ENCODE assay signal across 12 cellular contexts in the genomic region with DNA sequence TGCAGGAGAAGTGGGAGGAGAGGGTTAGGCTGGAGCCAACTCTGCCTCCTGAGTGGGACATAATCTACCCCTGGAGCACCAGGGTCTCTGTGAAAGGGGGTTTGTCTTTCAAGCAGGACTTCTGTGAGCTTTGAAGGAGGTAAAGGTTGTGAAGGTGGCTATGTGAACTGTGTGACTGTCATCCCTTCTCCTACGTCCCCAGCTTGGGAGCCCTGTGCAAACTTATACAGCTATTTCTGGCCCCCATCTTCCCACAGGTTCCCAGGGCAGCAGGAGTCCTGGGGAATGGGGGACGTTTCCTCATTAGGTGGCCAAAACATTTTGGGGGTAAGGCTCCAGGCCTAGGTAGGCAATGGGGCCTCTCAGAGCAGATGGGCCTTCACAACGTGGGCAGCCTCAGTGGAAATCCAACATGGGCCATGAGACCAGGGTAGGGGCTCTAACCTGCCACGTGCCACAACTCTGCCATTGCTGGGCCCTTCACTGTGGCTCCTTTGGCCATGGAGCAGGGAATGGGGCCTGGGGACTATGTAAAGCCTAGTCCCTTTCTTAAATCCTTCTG. TPM values are rescaled to one million over a fixed set of nuclear protein-coding genes. Genes with fewer than 3 reads are reported as not detected.
DNase-seq lines count a peak whose midpoint lies in the region; ATAC-seq and TF ChIP-seq lines count a peak whose summit lies in the region.
"Had no signal": no experiment of that assay in that cellular context is flagged by ENCODE, and none has a peak within 500 bp of the region (broad histone marks: within the 10 kb centered on the region; RNA-seq: fewer than 3 reads in every experiment).

No MANE protein-coding gene starts in this region.

- H3K4me1 ChIP-seq in RWPE2 (ENCODE audit: insufficient read depth, poor library complexity, severe bottlenecking): no peaks in the 10 kb centered on the region

- no peak for ATAC-seq in CD4-positive, alpha-beta T cell (ENCODE audit: poor library complexity)
- ATAC-seq in RWPE2 (ENCODE audit: low read depth) (no peak), sciatic nerve (no peak), HG02852 (IDR thresholded peaks at IDR 0.05; ENCODE audit: unreplicated experiment) (no peak)
- ATAC-seq: stimulated activated naive B cell treated with anti-CD40 and anti-IgM and Interleukin-4, amounts not matched to agents 10 μg/mL and 1 μg/mL and 100 μg/mL, for 72 hours had no signal

- H3K36me3 ChIP-seq in RWPE2 (ENCODE audit: low read depth) (no peaks in the 10 kb centered on the region), H7 (replicated peaks; ENCODE audit: control insufficient read depth, insufficient read depth, low read length) (no peaks in the 10 kb centered on the region)

- H3K27ac Mint-ChIP-seq in CD4-positive, alpha-beta T cell: peak overlapping the region; percentile 72
- H3K27ac Mint-ChIP-seq: activated CD4-positive, alpha-beta T cell treated with anti-CD3 and anti-CD28 coated beads, Interleukin-2, amount 10 ng/mL, durations not matched to agents 7 days and 5 days; stimulated activated naive B cell treated with anti-CD40 and anti-IgM and Interleukin-4, amounts not matched to agents 10 μg/mL and 1 μg/mL and 100 μg/mL, for 72 hours had no signal

- no peaks in the 10 kb centered on the region for H3K9me3 ChIP-seq in CD4-positive, alpha-beta T cell (ENCODE audit: control insufficient read depth, low read length)
- H3K9me3 ChIP-seq in RWPE2 (ENCODE audit: severe bottlenecking): no peaks in the 10 kb centered on the region

- no peak overlapping the region for H3K27ac ChIP-seq in CD4-positive, alpha-beta T cell (ENCODE audit: low read depth, low read length)
- no peak overlapping the region for H3K27ac ChIP-seq in RWPE2 (ENCODE audit: poor library complexity, severe bottlenecking)

- POLR2A ChIA-PET in CD4-positive, alpha-beta T cell (lab: Charles Lee): no interaction called here

- peak overlapping the region; percentile 61 for H3K4me3 Mint-ChIP-seq in CD4-positive, alpha-beta T cell
- H3K4me3 Mint-ChIP-seq: activated CD4-positive, alpha-beta T cell treated with anti-CD3 and anti-CD28 coated beads, Interleukin-2, amount 10 ng/mL, durations not matched to agents 7 days and 5 days; stimulated activated naive B cell treated with anti-CD40 and anti-IgM and Interleukin-4, amounts not matched to agents 10 μg/mL and 1 μg/mL and 100 μg/mL, for 72 hours had no signal

- intact Hi-C loops in CD4-positive, alpha-beta T cell (cut with DNase I, micrococcal nuclease): loop anchor here in 1 of 2 experiments (10.0 kb wide), 1 partner anchor 1119 kb away; a partner anchor contains a TSS
- intact Hi-C loops in sciatic nerve (cut with DNase I): no loop called here

- H3K36me3 Mint-ChIP-seq in CD4-positive, alpha-beta T cell (ENCODE audit: low read depth): peaks cover 5% of the 10 kb centered on the region
- H3K36me3 Mint-ChIP-seq: stimulated activated naive B cell treated with anti-CD40 and anti-IgM and Interleukin-4, amounts not matched to agents 10 μg/mL and 1 μg/mL and 100 μg/mL, for 72 hours had no signal

- peak in 1 of 10 experiments; percentile 28 for DNase-seq in CD4-positive, alpha-beta T cell
- DNase-seq in RWPE2 (ENCODE audit: low spot score): peak; percentile 17
- peak; percentile 34 for DNase-seq in ecto neural progenitor cell (ENCODE audit: low spot score)
- peak; percentile 23 for DNase-seq in sciatic nerve (ENCODE audit: low spot score)
- DNase-seq in GM20000 (ENCODE audit: low spot score): no peak
- DNase-seq in H7: no peak
- DNase-seq: activated CD4-positive, alpha-beta T cell treated with anti-CD3 and anti-CD28 coated beads, Interleukin-2, amount 10 ng/mL, durations not matched to agents 7 days and 5 days; central memory CD4-positive, alpha-beta T cell; DMS79 treated with DMSO at 0.1 percent for 48 hours; foreskin fibroblast; stimulated activated naive B cell treated with anti-CD40 and anti-IgM and Interleukin-4, amounts not matched to agents 10 μg/mL and 1 μg/mL and 100 μg/mL, for 72 hours had no signal

- H3K27me3 Mint-ChIP-seq in CD4-positive, alpha-beta T cell: peaks cover 6% of the 10 kb centered on the region

- no peak for TF ChIP-seq CTCF in CD4-positive, alpha-beta T cell (IDR thresholded peaks at IDR 0.05)
- TF ChIP-seq CTCF in RWPE2 (IDR thresholded peaks at IDR 0.05; ENCODE audit: poor library complexity, severe bottlenecking): no peak
- TF ChIP-seq CTCF in GM20000 (IDR thresholded peaks at IDR 0.05; ENCODE audit: extremely low read depth, missing control alignments): no peak

- H3K9me3 Mint-ChIP-seq in CD4-positive, alpha-beta T cell: no peaks in the 10 kb centered on the region
- H3K9me3 Mint-ChIP-seq: activated CD4-positive, alpha-beta T cell treated with anti-CD3 and anti-CD28 coated beads, Interleukin-2, amount 10 ng/mL, durations not matched to agents 7 days and 5 days; stimulated activated naive B cell treated with anti-CD40 and anti-IgM and Interleukin-4, amounts not matched to agents 10 μg/mL and 1 μg/mL and 100 μg/mL, for 72 hours had no signal

- no peak overlapping the region for H3K4me3 ChIP-seq in RWPE2 (ENCODE audit: severe bottlenecking)
- no peak overlapping the region for H3K4me3 ChIP-seq in H7 (ENCODE audit: insufficient read depth, low read depth, low read length)

- CTCF ChIA-PET in CD4-positive, alpha-beta T cell (lab: Charles Lee): no interaction called here

- H3K27me3 ChIP-seq in CD4-positive, alpha-beta T cell (ENCODE audit: control insufficient read depth, insufficient read depth, low read length): no peaks in the 10 kb centered on the region
- H3K27me3 ChIP-seq in RWPE2 (ENCODE audit: insufficient read depth, poor library complexity, severe bottlenecking): no peaks in the 10 kb centered on the region
- peaks cover 22% of the 10 kb centered on the region for H3K27me3 ChIP-seq in H7 (ENCODE audit: control insufficient read depth, insufficient read depth, low read length)

- H3K4me1 Mint-ChIP-seq in CD4-positive, alpha-beta T cell (ENCODE audit: low read depth): peaks cover 80% of the 10 kb centered on the region

RNA-seq across cellular contexts. Expression of a gene that starts 3.5 kb away (rescaled TPM):
- total RNA-seq in CD4-positive, alpha-beta T cell: 10 to 100 TPM; 66.8 to 67.6 TPM
- total RNA-seq in sciatic nerve: 5.8 TPM
- total RNA-seq in H7 (2014; rRNA removed; shearing (Covaris generic)): 1.9 and 2.2 TPM in 2 replicates

Comparison
In these comparisons a context has a peak if more than half of its experiments do, and no peak if none do; other contexts are left out.
1. DNase-seq: peak in RWPE2 (single experiment), ecto neural progenitor cell (single experiment) and sciatic nerve (single experiment); none in GM20000 (single experiment) and H7 (single experiment).
2. RNA of a gene that starts 3.5 kb away (total RNA-seq): 66.8 to 67.6 TPM in CD4-positive, alpha-beta T cell; 5.8 TPM in sciatic nerve (single experiment) and 1.9 to 2.2 TPM in H7; every median in the first group is over 10 times any median in the second.